In the genomic region with DNA sequence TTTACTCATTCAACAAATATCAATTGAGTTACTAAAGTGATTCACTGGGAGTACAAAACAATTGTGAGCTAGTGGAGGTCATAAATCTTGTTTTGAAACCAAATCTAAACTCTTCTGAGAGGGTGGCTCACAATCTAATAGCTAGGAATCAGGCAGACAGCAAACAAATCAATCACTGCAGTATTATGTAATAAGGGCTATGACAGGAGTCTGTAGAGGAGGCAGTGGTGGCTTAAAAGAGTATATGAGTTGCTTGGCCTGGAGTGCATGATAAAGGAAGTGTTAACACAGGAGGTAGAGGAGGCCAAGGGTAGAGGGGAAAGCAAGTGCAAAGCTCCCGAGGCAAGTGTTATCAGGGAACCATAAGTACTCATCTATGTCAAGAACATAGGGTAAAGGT, we compare ENCODE assay signal across 1 cellular context.
TF ChIP-seq lines count a peak whose summit lies in the region.

No MANE protein-coding gene starts in this region.

TF ChIP-seq in endothelial cell of umbilical vein, 7 proteins besides CTCF, POLR2A, EP300 and RAD21:
- TF ChIP-seq GATA2 (IDR thresholded peaks at IDR 0.05; ENCODE audit: insufficient read depth, insufficient read length, low read depth, low read length) (no peak), POLR2AphosphoS5 (IDR thresholded peaks at IDR 0.05; ENCODE audit: insufficient read depth, low read depth, low read length) (no peak), JUN (IDR thresholded peaks at IDR 0.05; ENCODE audit: borderline replicate concordance, insufficient read depth, insufficient read length, low read depth) (no peak), EZH2 (IDR thresholded peaks at IDR 0.05; ENCODE audit: borderline replicate concordance, low read depth, low read length, severe bottlenecking) (no peak), MYC (IDR thresholded peaks at IDR 0.05; ENCODE audit: low read depth, low read length) (no peak), FOS (IDR thresholded peaks at IDR 0.05; ENCODE audit: borderline replicate concordance, insufficient read depth, low read length) (no peak), MAX (IDR thresholded peaks at IDR 0.05; ENCODE audit: insufficient read depth, insufficient read length) (no peak)
TF ChIP-seq in endothelial cell of umbilical vein: peak in this region for 0.
